In genomic region chr13:41127746-41128145, GRCh38 we compare ENCODE assay signal across 21 cellular contexts. TPM values are rescaled to one million over a fixed set of nuclear protein-coding genes. Genes with fewer than 3 reads are reported as not detected.
A peak's percentile ranks its signal among the peaks of the same experiment; 100 is the strongest.
DNase-seq lines count a peak whose midpoint lies in the region; ATAC-seq and TF ChIP-seq lines count a peak whose summit lies in the region.
"Had no signal": no experiment of that assay in that cellular context is flagged by ENCODE, and none has a peak within 500 bp of the region (broad histone marks: within the 10 kb centered on the region; RNA-seq: fewer than 3 reads in every experiment).

No MANE protein-coding gene starts in this region.

- POLR2A ChIA-PET in T-cell (lab: Charles Lee): no interaction called here

- H3K27ac Mint-ChIP-seq in natural killer cell (no peak overlapping the region), T-cell (no peak overlapping the region)
- H3K27ac Mint-ChIP-seq: HFFc6 had no signal

- H3K27ac ChIP-seq in SU-DHL-6 (ENCODE audit: low read depth, low read length) (peak overlapping the region; percentile 3; the same call in 1 of the 2 replicates), vagina (no peak overlapping the region)
- H3K27ac ChIP-seq: C4-2B, HL-60, SK-N-MC had no signal

- no peak for ATAC-seq in natural killer cell
- ATAC-seq in T-cell (replicated peaks in 1 of 4): no peak
- ATAC-seq in HG02884 (IDR thresholded peaks at IDR 0.05; ENCODE audit: unreplicated experiment): no peak

- H3K79me2 ChIP-seq in Loucy (ENCODE audit: insufficient read depth, low read length): peaks cover 46% of the 10 kb centered on the region
- H3K79me2 ChIP-seq in SU-DHL-6 (ENCODE audit: insufficient read depth, low read length): peaks cover 51% of the 10 kb centered on the region

- TF ChIP-seq CTCF in Loucy (conservative IDR thresholded peaks at IDR 0.05; ENCODE audit: low read length) (no peak), SU-DHL-6 (IDR thresholded peaks at IDR 0.05; ENCODE audit: insufficient read depth, low read length, poor library complexity, severe bottlenecking) (no peak), natural killer cell (IDR thresholded peaks at IDR 0.05) (no peak), vagina (IDR thresholded peaks at IDR 0.05) (no peak)

- H3K4me2 ChIP-seq in Loucy (ENCODE audit: low read depth, low read length, poor library complexity, severe bottlenecking) (peak overlapping the region; percentile 94), SU-DHL-6 (ENCODE audit: low read depth, low read length, poor library complexity, severe bottlenecking) (peak overlapping the region; percentile 97)

- H3K27me3 ChIP-seq in Loucy (ENCODE audit: insufficient read depth, low read length, poor library complexity, severe bottlenecking) (no peaks in the 10 kb centered on the region), SU-DHL-6 (ENCODE audit: low read length) (no peaks in the 10 kb centered on the region), vagina (no peaks in the 10 kb centered on the region)

- H3K9me3 Mint-ChIP-seq in natural killer cell (no peaks in the 10 kb centered on the region), T-cell (no peaks in the 10 kb centered on the region)
- H3K9me3 Mint-ChIP-seq: HFFc6 had no signal

- H3K9ac ChIP-seq in Loucy (ENCODE audit: low read depth, low read length, poor library complexity, severe bottlenecking) (no peak overlapping the region), SU-DHL-6 (ENCODE audit: low read length) (no peak overlapping the region)

- DNase-seq in G401 (ENCODE audit: low spot score) (peak; percentile 10), erythroblast (lab: John Stamatoyannopoulos, UW) (peak; percentile 8 to 25), natural killer cell (no peak), T-cell (no peak), vagina (ENCODE audit: extremely low spot score in 2 of 2) (no peak)
- DNase-seq: ACHN, DMS79, HFFc6, Karpas-422, NCI-H1694 treated with DMSO at 0.1 percent for 48 hours, NCI-H2107, NCI-H2227 treated with DMSO at 0.1 percent for 48 hours, NCI-H524 treated with DMSO at 0.1 percent for 48 hours, Right ventricle myocardium superior, T-helper 1 cell had no signal

- H2AFZ ChIP-seq in Loucy (ENCODE audit: low read length) (no peak overlapping the region), SU-DHL-6 (ENCODE audit: low read depth, low read length, severe bottlenecking) (no peak overlapping the region)

- H3K27me3 Mint-ChIP-seq in natural killer cell (ENCODE audit: low read depth in 2 of 2) (no peaks in the 10 kb centered on the region), T-cell (no peaks in the 10 kb centered on the region)

- in situ Hi-C loops in G401 (cut with HindIII; ENCODE audit: low sequenced_read_pairs): no loop called here

- no peaks in the 10 kb centered on the region for H3K9me2 ChIP-seq in Loucy (replicated peaks; ENCODE audit: low read depth, low read length)
- no peaks in the 10 kb centered on the region for H3K9me2 ChIP-seq in SU-DHL-6 (replicated peaks; ENCODE audit: insufficient read depth, low read length)

- H3F3A ChIP-seq in Loucy (ENCODE audit: low read depth) (no peaks in the 10 kb centered on the region), SU-DHL-6 (ENCODE audit: insufficient read depth) (0 out of 2 replicates have a peak, but pooled peaks cover 7% of the 10 kb centered on the region)

- peaks cover 18% of the 10 kb centered on the region for H4K20me1 ChIP-seq in Loucy (ENCODE audit: insufficient read depth, low read length, poor library complexity, severe bottlenecking)
- no peaks in the 10 kb centered on the region for H4K20me1 ChIP-seq in SU-DHL-6 (ENCODE audit: low read depth, low read length)

- intact Hi-C loops in natural killer cell (cut with micrococcal nuclease) (no loop called here), vagina (cut with DNase I) (no loop called here)

- no peaks in the 10 kb centered on the region for H3K36me3 ChIP-seq in Loucy (ENCODE audit: insufficient read depth, low read length)
- H3K36me3 ChIP-seq in SU-DHL-6 (ENCODE audit: low read length): peaks cover 11% of the 10 kb centered on the region
- H3K36me3 ChIP-seq in vagina: no peaks in the 10 kb centered on the region

- H3K9me3 ChIP-seq in Loucy (ENCODE audit: insufficient read depth, low read depth, low read length) (no peaks in the 10 kb centered on the region), SU-DHL-6 (ENCODE audit: insufficient read depth, low read length) (no peaks in the 10 kb centered on the region), vagina (no peaks in the 10 kb centered on the region)

- no peak for TF ChIP-seq POLR2A in erythroblast (IDR thresholded peaks at IDR 0.05; ENCODE audit: low read length)
- no peak for TF ChIP-seq POLR2A in vagina (IDR thresholded peaks at IDR 0.05)

- H3K4me3 Mint-ChIP-seq in natural killer cell: no peak overlapping the region
- peak overlapping the region in 1 of 3 donors; percentile 7 for H3K4me3 Mint-ChIP-seq in T-cell

- H3K4me3 ChIP-seq in Loucy (ENCODE audit: low read length, poor library complexity, severe bottlenecking): peak overlapping the region; percentile 87
- H3K4me3 ChIP-seq in SU-DHL-6 (ENCODE audit: insufficient read depth, low read length, poor library complexity, severe bottlenecking): no peak overlapping the region
- no peak overlapping the region for H3K4me3 ChIP-seq in vagina
- H3K4me3 ChIP-seq: SK-N-MC had no signal

- CTCF ChIA-PET in T-cell (lab: Charles Lee): no interaction called here

- H3K4me1 ChIP-seq in Loucy (ENCODE audit: insufficient read depth, low read length, poor library complexity, severe bottlenecking) (peaks cover 35% of the 10 kb centered on the region), vagina (peaks cover 51% of the 10 kb centered on the region)

- H3K36me3 Mint-ChIP-seq in natural killer cell (no peaks in the 10 kb centered on the region), T-cell (peaks cover 19% of the 10 kb centered on the region)

- peaks cover 26% of the 10 kb centered on the region in 2 donors for H3K4me1 Mint-ChIP-seq in natural killer cell
- H3K4me1 Mint-ChIP-seq in T-cell: peaks cover 47 to 54% (median 51%) of the 10 kb centered on the region in 3 donors

RNA-seq across cellular contexts. Expression of gene KBTBD6, which starts 4.9 kb away (rescaled TPM):
- 10.6 and 13.2 TPM in 2 replicates for total RNA-seq in G401 (2014; rRNA removed; shearing (Covaris generic))
- total RNA-seq in natural killer cell: 1 to 10 TPM; 1.7 to 3.2 (median 3.1) TPM
- total RNA-seq in T-cell: 1 to 10 TPM; 3.0 to 8.8 (median 7.8) TPM
- total RNA-seq in vagina: 8.1 TPM

Comparison
In these comparisons a context has a peak if more than half of its experiments do, and no peak if none do; other contexts are left out.
1. DNase-seq: peak in G401 (single experiment) and erythroblast (2 of 2); none in natural killer cell (single experiment), T-cell (0 of 34) and vagina (0 of 2).